19 cellular contexts compared by ENCODE assay signal in genomic region chr16:17466876-17467275, GRCh38. TPM values are rescaled to one million over a fixed set of nuclear protein-coding genes. Genes with fewer than 3 reads are reported as not detected.
DNase-seq lines count a peak whose midpoint lies in the region; TF ChIP-seq lines count a peak whose summit lies in the region.
"Had no signal": no experiment of that assay in that cellular context is flagged by ENCODE, and none has a peak within 500 bp of the region (broad histone marks: within the 10 kb centered on the region; RNA-seq: fewer than 3 reads in every experiment).

No MANE protein-coding gene starts in this region.

- H3K9me3 ChIP-seq in BLaER1 (no peaks in the 10 kb centered on the region), ES-I3 (ENCODE audit: control insufficient read depth, insufficient read depth, low read length) (no peaks in the 10 kb centered on the region), tibial artery (no peaks in the 10 kb centered on the region)
- H3K9me3 ChIP-seq: ovary, testis had no signal

- H3K27me3 Mint-ChIP-seq in activated T-helper 1 cell treated with anti-CD3 and anti-CD28 coated beads, Interleukin-12 subunit alpha, Interleukin-12 subunit beta, Interleukin-2, Interleukin-4 antibody, amounts not matched to agents 30 ng/mL and 10 ng/mL and 1 ng/mL, durations not matched to agents 14 hours and 24 hours and 36 hours (ENCODE audit: insufficient read depth), result no peaks in the 10 kb centered on the region
- peaks cover 11 to 18% (median 14%) of the 10 kb centered on the region in 3 donors for H3K27me3 Mint-ChIP-seq in immature natural killer cell (ENCODE audit: low read depth in 3 of 3)

- peak overlapping the region; percentile 93 for H3K4me3 Mint-ChIP-seq in activated T-helper 1 cell treated with anti-CD3 and anti-CD28 coated beads, Interleukin-12 subunit alpha, Interleukin-12 subunit beta, Interleukin-2, Interleukin-4 antibody, amounts not matched to agents 30 ng/mL and 10 ng/mL and 1 ng/mL, durations not matched to agents 14 hours and 24 hours and 36 hours
- H3K4me3 Mint-ChIP-seq in immature natural killer cell, result peak overlapping the region in 4 of 5 donors; percentile 1 to 98 (median 24)

- H3K9ac ChIP-seq in BLaER1, result peak overlapping the region; percentile 96
- peak overlapping the region; percentile 11; the same call in 1 of the 2 replicates for H3K9ac ChIP-seq in ES-I3 (ENCODE audit: low read depth, low read length)

- H4K20me1 ChIP-seq in BLaER1, result peaks cover 53% of the 10 kb centered on the region

- no peak for TF ChIP-seq CTCF in tibial artery (IDR thresholded peaks at IDR 0.05)

- peak overlapping the region; percentile 33; the same call in 1 of the 2 replicates for H3K27ac ChIP-seq in BLaER1
- no peak overlapping the region for H3K27ac ChIP-seq in tibial artery
- H3K27ac ChIP-seq: cardiac muscle cell, ovary, SK-N-MC had no signal

- H3K4me1 ChIP-seq in BLaER1 (peaks cover 67% of the 10 kb centered on the region), ES-I3 (ENCODE audit: insufficient read depth, low read length) (peaks cover 41% of the 10 kb centered on the region), tibial artery (peaks cover 0 to 39% (median 30%) of the 10 kb centered on the region in 4 donors)

- no peak overlapping the region for H3K27ac Mint-ChIP-seq in activated T-helper 1 cell treated with anti-CD3 and anti-CD28 coated beads, Interleukin-12 subunit alpha, Interleukin-12 subunit beta, Interleukin-2, Interleukin-4 antibody, amounts not matched to agents 30 ng/mL and 10 ng/mL and 1 ng/mL, durations not matched to agents 14 hours and 24 hours and 36 hours
- no peak overlapping the region for H3K27ac Mint-ChIP-seq in immature natural killer cell

- no peak for DNase-seq in activated T-helper 1 cell treated with anti-CD3 and anti-CD28 coated beads, Interleukin-12 subunit alpha, Interleukin-12 subunit beta, Interleukin-2, Interleukin-4 antibody, amounts not matched to agents 30 ng/mL and 10 ng/mL and 1 ng/mL, durations not matched to agents 14 hours and 24 hours and 36 hours (ENCODE audit: low spot score)
- no peak for DNase-seq in immature natural killer cell
- no peak for DNase-seq in tibial artery
- DNase-seq in HuH-7 (ENCODE audit: low spot score), result no peak
- no peak for DNase-seq in occipital lobe (lab: John Stamatoyannopoulos, UW)
- no peak for DNase-seq in NCI-H187 (lab: John Stamatoyannopoulos, UW)
- DNase-seq: activated CD8-positive, alpha-beta memory T cell treated with anti-CD3 and anti-CD28 coated beads, Interleukin-2, amount 50 U/mL, for 4 hours; activated naive CD4-positive, alpha-beta T cell treated with anti-CD3 and anti-CD28 coated beads, Interleukin-2, amount 50 U/mL, for 16 hours; effector CD8-positive, alpha-beta T cell; left colon; NCI-H526 treated with DMSO at 0.1 percent for 48 hours; ovary; stimulated activated CD4-positive, alpha-beta T cell treated with anti-CD3 and anti-CD28 coated beads, Interleukin-4, amount 100 ng/mL, for 24 hours; stimulated activated CD8-positive, alpha-beta memory T cell treated with anti-CD3 and anti-CD28 coated beads, Interleukin-4, amount 100 ng/mL, for 48 hours; testis had no signal

- no peaks in the 10 kb centered on the region for H3K9me3 Mint-ChIP-seq in activated T-helper 1 cell treated with anti-CD3 and anti-CD28 coated beads, Interleukin-12 subunit alpha, Interleukin-12 subunit beta, Interleukin-2, Interleukin-4 antibody, amounts not matched to agents 30 ng/mL and 10 ng/mL and 1 ng/mL, durations not matched to agents 14 hours and 24 hours and 36 hours
- H3K9me3 Mint-ChIP-seq in immature natural killer cell, result peaks cover 0 to 2% (median 0%) of the 10 kb centered on the region in 6 donors

- H3K36me3 ChIP-seq in BLaER1 (no peaks in the 10 kb centered on the region), ES-I3 (ENCODE audit: insufficient read depth, low read length) (no peaks in the 10 kb centered on the region; the same call in 1 of the 2 replicates), tibial artery (no peaks in the 10 kb centered on the region)
- H3K36me3 ChIP-seq: cardiac muscle cell, ovary had no signal

- intact Hi-C loops in activated T-helper 1 cell treated with anti-CD3 and anti-CD28 coated beads, Interleukin-12 subunit alpha, Interleukin-12 subunit beta, Interleukin-2, Interleukin-4 antibody, amounts not matched to agents 30 ng/mL and 10 ng/mL and 1 ng/mL, durations not matched to agents 14 hours and 24 hours and 36 hours (cut with micrococcal nuclease), result loop anchor here (5.0 kb wide), 1 partner anchor 255 kb away; no protein-coding TSS in a partner anchor
- intact Hi-C loops in tibial artery (cut with DNase I; ENCODE audit: low total_unique reads), result no loop called here

- peaks cover 71% of the 10 kb centered on the region for H3K4me1 Mint-ChIP-seq in activated T-helper 1 cell treated with anti-CD3 and anti-CD28 coated beads, Interleukin-12 subunit alpha, Interleukin-12 subunit beta, Interleukin-2, Interleukin-4 antibody, amounts not matched to agents 30 ng/mL and 10 ng/mL and 1 ng/mL, durations not matched to agents 14 hours and 24 hours and 36 hours (ENCODE audit: low read depth)
- peaks cover 71 to 72% of the 10 kb centered on the region in 2 donors for H3K4me1 Mint-ChIP-seq in immature natural killer cell

- peaks cover 33% of the 10 kb centered on the region for H3K36me3 Mint-ChIP-seq in activated T-helper 1 cell treated with anti-CD3 and anti-CD28 coated beads, Interleukin-12 subunit alpha, Interleukin-12 subunit beta, Interleukin-2, Interleukin-4 antibody, amounts not matched to agents 30 ng/mL and 10 ng/mL and 1 ng/mL, durations not matched to agents 14 hours and 24 hours and 36 hours (ENCODE audit: low read depth)
- H3K36me3 Mint-ChIP-seq in immature natural killer cell, result peaks cover 14 to 32% (median 30%) of the 10 kb centered on the region in 3 donors

- H3K4me3 ChIP-seq in BLaER1, result peak overlapping the region; percentile 99
- no peak overlapping the region for H3K4me3 ChIP-seq in tibial artery
- H3K4me3 ChIP-seq: cardiac muscle cell, ovary, SK-N-MC had no signal

- H3K4me2 ChIP-seq in BLaER1, result peak overlapping the region; percentile 95

- no peaks in the 10 kb centered on the region for H3K27me3 ChIP-seq in BLaER1
- no peaks in the 10 kb centered on the region for H3K27me3 ChIP-seq in tibial artery
- H3K27me3 ChIP-seq: cardiac muscle cell, ovary, testis had no signal

RNA-seq across cellular contexts. Expression of gene XYLT1, which starts 3.9 kb away (rescaled TPM):
- total RNA-seq in activated T-helper 1 cell treated with anti-CD3 and anti-CD28 coated beads, Interleukin-12 subunit alpha, Interleukin-12 subunit beta, Interleukin-2, Interleukin-4 antibody, amounts not matched to agents 30 ng/mL and 10 ng/mL and 1 ng/mL, durations not matched to agents 14 hours and 24 hours and 36 hours, result 16.4 and 20.1 TPM in 2 replicates
- polyA plus RNA-seq in immature natural killer cell, result 1 to 10 TPM in 2 of 3 donors, under 1 TPM in 1; 0.79 to 6.2 (median 3.3) TPM
- 29.3 TPM for total RNA-seq in occipital lobe
